ENCODE assay signal across 1 cellular context in genomic region chr5:177495243-177496060, GRCh38.
TF ChIP-seq lines count a peak whose summit lies in the region.

No MANE protein-coding gene starts in this region.

TF ChIP-seq in K562, 482 proteins besides CTCF, POLR2A, EP300 and RAD21 (continues in another document):
- TF ChIP-seq BDP1 (IDR thresholded peaks at IDR 0.05; ENCODE audit: insufficient read depth, insufficient read length) (no peak), TEAD1 (CRISPR knock-in tag; IDR thresholded peaks at IDR 0.05) (no peak), ZNF282 (CRISPR knock-in tag; IDR thresholded peaks at IDR 0.05) (no peak), RAD51 (IDR thresholded peaks at IDR 0.05; ENCODE audit: borderline replicate concordance, low read depth) (no peak), SRSF3 (IDR thresholded peaks at IDR 0.05; ENCODE audit: insufficient read depth, low read length) (no peak), ZNF583 (CRISPR knock-in tag; IDR thresholded peaks at IDR 0.05) (no peak), EWSR1 (IDR thresholded peaks at IDR 0.05; ENCODE audit: borderline replicate concordance, low read depth, partially characterized antibody) (no peak), CBX5 (IDR thresholded peaks at IDR 0.05; ENCODE audit: borderline replicate concordance, low read depth) (no peak), PCBP2 (IDR thresholded peaks at IDR 0.05; ENCODE audit: low read depth, low read length, poor library complexity, severe bottlenecking) (no peak), RBFOX2 (IDR thresholded peaks at IDR 0.05; ENCODE audit: low read depth, low read length) (peak; percentile 80), ZNF134 (CRISPR knock-in tag; conservative IDR thresholded peaks at IDR 0.05) (no peak), NR2C1 (IDR thresholded peaks at IDR 0.05) (no peak), NR2C1 (tag; IDR thresholded peaks at IDR 0.05) (peak; percentile 65; the same call in 1 of the 2 replicates), ZNF232 (CRISPR knock-in tag; IDR thresholded peaks at IDR 0.05) (no peak), HDAC8 (tag; IDR thresholded peaks at IDR 0.05) (no peak), PYGO2 (tag; IDR thresholded peaks at IDR 0.05) (no peak), PPARD (CRISPR knock-in tag; IDR thresholded peaks at IDR 0.05) (no peak), NCOA2 (IDR thresholded peaks at IDR 0.05; ENCODE audit: partially characterized antibody in 2 of 2) (no peak), YBX1 (IDR thresholded peaks at IDR 0.05) (no peak), RBM22 (IDR thresholded peaks at IDR 0.05; ENCODE audit: low read depth, low read length, poor library complexity, severe bottlenecking) (peak; percentile 28), ZNF766 (CRISPR knock-in tag; conservative IDR thresholded peaks at IDR 0.05) (no peak), NFRKB (IDR thresholded peaks at IDR 0.05; ENCODE audit: low read depth) (no peak), HMG20B (CRISPR knock-in tag; IDR thresholded peaks at IDR 0.05) (no peak), TAF7 (tag; IDR thresholded peaks at IDR 0.05) (no peak), HINFP (tag; conservative IDR thresholded peaks at IDR 0.05; ENCODE audit: low read depth) (no peak), ZNF24 (IDR thresholded peaks at IDR 0.05) (no peak), ZNF778 (CRISPR knock-in tag; IDR thresholded peaks at IDR 0.05) (no peak), ZNF75A (CRISPR knock-in tag; IDR thresholded peaks at IDR 0.05) (no peak), FOXJ2 (tag; IDR thresholded peaks at IDR 0.05) (no peak), RFX7 (CRISPR knock-in tag; IDR thresholded peaks at IDR 0.05) (no peak), CEBPZ (IDR thresholded peaks at IDR 0.05; ENCODE audit: borderline replicate concordance, low read depth, low read length) (no peak), HIVEP1 (CRISPR knock-in tag; IDR thresholded peaks at IDR 0.05) (no peak), ZNF133 (CRISPR knock-in tag; IDR thresholded peaks at IDR 0.05) (no peak), RHOXF2B (CRISPR knock-in tag; conservative IDR thresholded peaks at IDR 0.05) (no peak), PTBP1 (IDR thresholded peaks at IDR 0.05; ENCODE audit: low read depth, low read length) (no peak), ZNF311 (CRISPR knock-in tag; IDR thresholded peaks at IDR 0.05) (no peak), ZNF23 (CRISPR knock-in tag; IDR thresholded peaks at IDR 0.05) (no peak), NR2C2 (CRISPR knock-in tag; IDR thresholded peaks at IDR 0.05) (no peak), NR2C2 (tag; IDR thresholded peaks at IDR 0.05) (peak; percentile 47; the same call in 1 of the 2 replicates), KDM5B (IDR thresholded peaks at IDR 0.05; ENCODE audit: insufficient replicate concordance, low read depth, low read length) (peak; percentile 24), ZBTB7A (IDR thresholded peaks at IDR 0.05; ENCODE audit: borderline replicate concordance, control insufficient read depth, low read depth, low read length) (peak; percentile 14; the same call in 1 of the 2 replicates), TBP (optimal IDR thresholded peaks at IDR 0.05; ENCODE audit: low read depth, low read length) (no peak), NR4A1 (CRISPR knock-in tag; IDR thresholded peaks at IDR 0.05) (no peak), NR4A1 (tag; IDR thresholded peaks at IDR 0.05) (no peak), HDAC2 (IDR thresholded peaks at IDR 0.05) (no peak), POLR2H (tag; IDR thresholded peaks at IDR 0.05; ENCODE audit: low read depth) (no peak), MTA2 (IDR thresholded peaks at IDR 0.05; ENCODE audit: low read depth) (no peak), CBFB (CRISPR knock-in tag; IDR thresholded peaks at IDR 0.05) (0 out of 2 replicates have a peak, but pooled peaks have one; percentile 2), TEAD4 (IDR thresholded peaks at IDR 0.05; ENCODE audit: low read length) (0 out of 2 replicates have a peak, but pooled peaks have one; percentile 18), TEAD4 (CRISPR knock-in tag; IDR thresholded peaks at IDR 0.05; ENCODE audit: borderline replicate concordance) (peak; percentile 52; the same call in 1 of the 2 replicates), FOXA3 (CRISPR knock-in tag; conservative IDR thresholded peaks at IDR 0.05 in 1 of 2, IDR thresholded peaks at IDR 0.05 in 1 of 2) (0 out of 4 replicates have a peak, but pooled peaks of 1 of the 2 experiments have one; percentile 32), HNRNPL (IDR thresholded peaks at IDR 0.05; ENCODE audit: low read depth, low read length) (no peak), FUS (optimal IDR thresholded peaks at IDR 0.05; ENCODE audit: low read depth, low read length) (no peak), ARID3B (CRISPR knock-in tag; IDR thresholded peaks at IDR 0.05; ENCODE audit: borderline replicate concordance) (no peak), SRF (CRISPR knock-in tag; IDR thresholded peaks at IDR 0.05) (peak in 1 of 2 experiments; percentile 94; a peak in 2 of 4 replicates)
- TF ChIP-seq, protein P1, sequence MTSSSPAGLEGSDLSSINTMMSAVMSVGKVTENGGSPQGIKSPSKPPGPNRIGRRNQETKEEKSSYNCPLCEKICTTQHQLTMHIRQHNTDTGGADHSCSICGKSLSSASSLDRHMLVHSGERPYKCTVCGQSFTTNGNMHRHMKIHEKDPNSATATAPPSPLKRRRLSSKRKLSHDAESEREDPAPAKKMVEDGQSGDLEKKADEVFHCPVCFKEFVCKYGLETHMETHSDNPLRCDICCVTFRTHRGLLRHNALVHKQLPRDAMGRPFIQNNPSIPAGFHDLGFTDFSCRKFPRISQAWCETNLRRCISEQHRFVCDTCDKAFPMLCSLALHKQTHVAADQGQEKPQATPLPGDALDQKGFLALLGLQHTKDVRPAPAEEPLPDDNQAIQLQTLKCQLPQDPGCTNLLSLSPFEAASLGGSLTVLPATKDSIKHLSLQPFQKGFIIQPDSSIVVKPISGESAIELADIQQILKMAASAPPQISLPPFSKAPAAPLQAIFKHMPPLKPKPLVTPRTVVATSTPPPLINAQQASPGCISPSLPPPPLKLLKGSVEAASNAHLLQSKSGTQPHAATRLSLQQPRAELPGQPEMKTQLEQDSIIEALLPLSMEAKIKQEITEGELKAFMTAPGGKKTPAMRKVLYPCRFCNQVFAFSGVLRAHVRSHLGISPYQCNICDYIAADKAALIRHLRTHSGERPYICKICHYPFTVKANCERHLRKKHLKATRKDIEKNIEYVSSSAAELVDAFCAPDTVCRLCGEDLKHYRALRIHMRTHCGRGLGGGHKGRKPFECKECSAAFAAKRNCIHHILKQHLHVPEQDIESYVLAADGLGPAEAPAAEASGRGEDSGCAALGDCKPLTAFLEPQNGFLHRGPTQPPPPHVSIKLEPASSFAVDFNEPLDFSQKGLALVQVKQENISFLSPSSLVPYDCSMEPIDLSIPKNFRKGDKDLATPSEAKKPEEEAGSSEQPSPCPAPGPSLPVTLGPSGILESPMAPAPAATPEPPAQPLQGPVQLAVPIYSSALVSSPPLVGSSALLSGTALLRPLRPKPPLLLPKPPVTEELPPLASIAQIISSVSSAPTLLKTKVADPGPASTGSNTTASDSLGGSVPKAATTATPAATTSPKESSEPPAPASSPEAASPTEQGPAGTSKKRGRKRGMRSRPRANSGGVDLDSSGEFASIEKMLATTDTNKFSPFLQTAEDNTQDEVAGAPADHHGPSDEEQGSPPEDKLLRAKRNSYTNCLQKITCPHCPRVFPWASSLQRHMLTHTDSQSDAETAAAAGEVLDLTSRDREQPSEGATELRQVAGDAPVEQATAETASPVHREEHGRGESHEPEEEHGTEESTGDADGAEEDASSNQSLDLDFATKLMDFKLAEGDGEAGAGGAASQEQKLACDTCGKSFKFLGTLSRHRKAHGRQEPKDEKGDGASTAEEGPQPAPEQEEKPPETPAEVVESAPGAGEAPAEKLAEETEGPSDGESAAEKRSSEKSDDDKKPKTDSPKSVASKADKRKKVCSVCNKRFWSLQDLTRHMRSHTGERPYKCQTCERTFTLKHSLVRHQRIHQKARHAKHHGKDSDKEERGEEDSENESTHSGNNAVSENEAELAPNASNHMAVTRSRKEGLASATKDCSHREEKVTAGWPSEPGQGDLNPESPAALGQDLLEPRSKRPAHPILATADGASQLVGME (CRISPR knock-in tag; IDR thresholded peaks at IDR 0.05), result no peak
- TF ChIP-seq, protein P2, sequence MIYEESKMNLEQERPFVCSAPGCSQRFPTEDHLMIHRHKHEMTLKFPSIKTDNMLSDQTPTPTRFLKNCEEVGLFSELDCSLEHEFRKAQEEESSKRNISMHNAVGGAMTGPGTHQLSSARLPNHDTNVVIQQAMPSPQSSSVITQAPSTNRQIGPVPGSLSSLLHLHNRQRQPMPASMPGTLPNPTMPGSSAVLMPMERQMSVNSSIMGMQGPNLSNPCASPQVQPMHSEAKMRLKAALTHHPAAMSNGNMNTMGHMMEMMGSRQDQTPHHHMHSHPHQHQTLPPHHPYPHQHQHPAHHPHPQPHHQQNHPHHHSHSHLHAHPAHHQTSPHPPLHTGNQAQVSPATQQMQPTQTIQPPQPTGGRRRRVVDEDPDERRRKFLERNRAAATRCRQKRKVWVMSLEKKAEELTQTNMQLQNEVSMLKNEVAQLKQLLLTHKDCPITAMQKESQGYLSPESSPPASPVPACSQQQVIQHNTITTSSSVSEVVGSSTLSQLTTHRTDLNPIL (CRISPR knock-in tag; IDR thresholded peaks at IDR 0.05), result no peak
- TF ChIP-seq, protein P3, sequence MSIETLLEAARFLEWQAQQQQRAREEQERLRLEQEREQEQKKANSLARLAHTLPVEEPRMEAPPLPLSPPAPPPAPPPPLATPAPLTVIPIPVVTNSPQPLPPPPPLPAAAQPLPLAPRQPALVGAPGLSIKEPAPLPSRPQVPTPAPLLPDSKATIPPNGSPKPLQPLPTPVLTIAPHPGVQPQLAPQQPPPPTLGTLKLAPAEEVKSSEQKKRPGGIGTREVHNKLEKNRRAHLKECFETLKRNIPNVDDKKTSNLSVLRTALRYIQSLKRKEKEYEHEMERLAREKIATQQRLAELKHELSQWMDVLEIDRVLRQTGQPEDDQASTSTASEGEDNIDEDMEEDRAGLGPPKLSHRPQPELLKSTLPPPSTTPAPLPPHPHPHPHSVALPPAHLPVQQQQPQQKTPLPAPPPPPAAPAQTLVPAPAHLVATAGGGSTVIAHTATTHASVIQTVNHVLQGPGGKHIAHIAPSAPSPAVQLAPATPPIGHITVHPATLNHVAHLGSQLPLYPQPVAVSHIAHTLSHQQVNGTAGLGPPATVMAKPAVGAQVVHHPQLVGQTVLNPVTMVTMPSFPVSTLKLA (conservative IDR thresholded peaks at IDR 0.05), result no peak
- TF ChIP-seq, protein P4, sequence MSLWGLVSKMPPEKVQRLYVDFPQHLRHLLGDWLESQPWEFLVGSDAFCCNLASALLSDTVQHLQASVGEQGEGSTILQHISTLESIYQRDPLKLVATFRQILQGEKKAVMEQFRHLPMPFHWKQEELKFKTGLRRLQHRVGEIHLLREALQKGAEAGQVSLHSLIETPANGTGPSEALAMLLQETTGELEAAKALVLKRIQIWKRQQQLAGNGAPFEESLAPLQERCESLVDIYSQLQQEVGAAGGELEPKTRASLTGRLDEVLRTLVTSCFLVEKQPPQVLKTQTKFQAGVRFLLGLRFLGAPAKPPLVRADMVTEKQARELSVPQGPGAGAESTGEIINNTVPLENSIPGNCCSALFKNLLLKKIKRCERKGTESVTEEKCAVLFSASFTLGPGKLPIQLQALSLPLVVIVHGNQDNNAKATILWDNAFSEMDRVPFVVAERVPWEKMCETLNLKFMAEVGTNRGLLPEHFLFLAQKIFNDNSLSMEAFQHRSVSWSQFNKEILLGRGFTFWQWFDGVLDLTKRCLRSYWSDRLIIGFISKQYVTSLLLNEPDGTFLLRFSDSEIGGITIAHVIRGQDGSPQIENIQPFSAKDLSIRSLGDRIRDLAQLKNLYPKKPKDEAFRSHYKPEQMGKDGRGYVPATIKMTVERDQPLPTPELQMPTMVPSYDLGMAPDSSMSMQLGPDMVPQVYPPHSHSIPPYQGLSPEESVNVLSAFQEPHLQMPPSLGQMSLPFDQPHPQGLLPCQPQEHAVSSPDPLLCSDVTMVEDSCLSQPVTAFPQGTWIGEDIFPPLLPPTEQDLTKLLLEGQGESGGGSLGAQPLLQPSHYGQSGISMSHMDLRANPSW (CRISPR knock-in tag; IDR thresholded peaks at IDR 0.05), result no peak
